Comparison of ENCODE assay signal across 20 cellular contexts in genomic region chr1:240508201-240508600, GRCh38.
DNase-seq lines count a peak whose midpoint lies in the region; ATAC-seq, FAIRE-seq and TF ChIP-seq lines count a peak whose summit lies in the region.
"Had no signal": no experiment of that assay in that cellular context is flagged by ENCODE, and none has a peak within 500 bp of the region (broad histone marks: within the 10 kb centered on the region; RNA-seq: fewer than 3 reads in every experiment).

No MANE protein-coding gene starts in this region.

- no peak overlapping the region for H3K4me3 Mint-ChIP-seq in H9
- H3K4me3 Mint-ChIP-seq: B cell; CD8-positive, alpha-beta T cell had no signal

- peak; percentile 57 for ATAC-seq in SK-N-SH treated with all-trans-retinoic acid at 6 μM for 48 hours
- ATAC-seq: CD8-positive, alpha-beta T cell; GM12878; HepG2 had no signal

- H3K27ac Mint-ChIP-seq in H9: no peak overlapping the region
- H3K27ac Mint-ChIP-seq: B cell; CD8-positive, alpha-beta T cell had no signal

- no peak overlapping the region for H3K9ac ChIP-seq in H9 (ENCODE audit: extremely low read depth, insufficient read length, low read length)
- H3K9ac ChIP-seq: BLaER1 treated with 17β-estradiol and CSF1 and Interleukin-3, amounts not matched to agents 10 nM and 100 nM had no signal

- no peak overlapping the region for H2BK15ac ChIP-seq in H9 (ENCODE audit: low read depth, low read length)

- no peaks in the 10 kb centered on the region for H3K79me2 ChIP-seq in H9 (ENCODE audit: insufficient read depth, low read length)

- no peak overlapping the region for H3K14ac ChIP-seq in H9 (ENCODE audit: insufficient read depth, low read length)

- H3K27me3 ChIP-seq in H9 (ENCODE audit: insufficient read depth, low read length): no peaks in the 10 kb centered on the region
- H3K27me3 ChIP-seq: BLaER1 treated with 17β-estradiol and CSF1 and Interleukin-3, amounts not matched to agents 10 nM and 100 nM had no signal

- H2AFZ ChIP-seq in H9 (ENCODE audit: low read length): no peak overlapping the region

- H3K23ac ChIP-seq in H9 (ENCODE audit: insufficient read length, low read depth, low read length): no peak overlapping the region

- no peak overlapping the region for H4K91ac ChIP-seq in H9 (ENCODE audit: insufficient read length, low read depth, low read length)

- H2BK5ac ChIP-seq in H9 (ENCODE audit: insufficient read length, low read length): no peak overlapping the region

- H3K27ac ChIP-seq in H9 (ENCODE audit: insufficient read length, low read depth, low read length): no peak overlapping the region
- H3K27ac ChIP-seq: BLaER1 treated with 17β-estradiol and CSF1 and Interleukin-3, amounts not matched to agents 10 nM and 100 nM had no signal

- H3K4me1 ChIP-seq in H9 (ENCODE audit: insufficient read depth, low read length): no peaks in the 10 kb centered on the region

- H2BK20ac ChIP-seq in H9 (ENCODE audit: low read depth, low read length, poor library complexity, severe bottlenecking): no peak overlapping the region

- H3K9me3 Mint-ChIP-seq in H9: no peaks in the 10 kb centered on the region

- H3K18ac ChIP-seq in H9 (ENCODE audit: insufficient read length, low read depth, low read length): no peak overlapping the region

- no peak overlapping the region for H4K5ac ChIP-seq in H9 (ENCODE audit: insufficient read length, low read depth, low read length)

- no peak for DNase-seq in D721Med (ENCODE audit: insufficient read length, low spot score)
- DNase-seq in fibroblast of peridontal ligament (ENCODE audit: extremely low read depth): peak; percentile 40
- no peak for DNase-seq in mucosa of gallbladder (ENCODE audit: low spot score)
- DNase-seq in H9: no peak
- no peak for DNase-seq in NCI-H2171 (lab: John Stamatoyannopoulos, UW)
- no peak for DNase-seq in NCI-H2196 (lab: John Stamatoyannopoulos, UW; ENCODE audit: unreplicated experiment)
- DNase-seq: 8988T; Calu3; CD8-positive, alpha-beta T cell; DMS 273 treated with DMSO at 0.1 percent for 48 hours; DMS53; DND-41; GOT3; H7 had no signal

- H3K4me2 ChIP-seq in H9 (ENCODE audit: insufficient read depth, insufficient read length, low read length): no peak overlapping the region
- H3K4me2 ChIP-seq: BLaER1 treated with 17β-estradiol and CSF1 and Interleukin-3, amounts not matched to agents 10 nM and 100 nM had no signal

- H2BK120ac ChIP-seq in H9 (ENCODE audit: low read depth, low read length, poor library complexity, severe bottlenecking): no peak overlapping the region

- H3K79me1 ChIP-seq in H9 (ENCODE audit: insufficient read depth, low read depth, low read length, poor library complexity, severe bottlenecking): no peaks in the 10 kb centered on the region

- no peaks in the 10 kb centered on the region; the same call in none of the 2 replicates for H3K27me3 Mint-ChIP-seq in H9 (ENCODE audit: low read depth)
- H3K27me3 Mint-ChIP-seq: B cell had no signal

- FAIRE-seq in D721Med (lab: Jason Lieb, UNC) (peak; percentile 53), endometrium (lab: Jason Lieb, UNC) (peak; percentile 97)
- FAIRE-seq: GM12878, HepG2 had no signal

- no peak overlapping the region for H4K8ac ChIP-seq in H9 (replicated peaks; ENCODE audit: insufficient read length, low read depth, low read length)

- no peaks in the 10 kb centered on the region for H3K9me3 ChIP-seq in H9 (ENCODE audit: control insufficient read depth, low read depth, low read length)

- H3K4me1 Mint-ChIP-seq in H9: no peaks in the 10 kb centered on the region
- H3K4me1 Mint-ChIP-seq: B cell had no signal

- no peak overlapping the region for H2AK5ac ChIP-seq in H9 (ENCODE audit: insufficient read length, low read length)

- WGBS in H9 (ENCODE audit: extremely low coverage, insufficient read length, low lambda C conversion rate): no CpG with 5 or more reads among the region's 3 CpGs

- no peaks in the 10 kb centered on the region for H4K20me1 ChIP-seq in H9 (ENCODE audit: control insufficient read depth, insufficient read depth, insufficient read length)
- H4K20me1 ChIP-seq: BLaER1 treated with 17β-estradiol and CSF1 and Interleukin-3, amounts not matched to agents 10 nM and 100 nM had no signal

- H2BK12ac ChIP-seq in H9 (ENCODE audit: insufficient read length, low read depth, low read length): no peak overlapping the region

- no peaks in the 10 kb centered on the region for H3K23me2 ChIP-seq in H9 (ENCODE audit: insufficient read length, low read depth, low read length, poor library complexity, severe bottlenecking)

- H3T11ph ChIP-seq in H9 (ENCODE audit: low read length): no peak overlapping the region

- H3K4ac ChIP-seq in H9 (ENCODE audit: low read depth, low read length): no peak overlapping the region

- H3K36me3 Mint-ChIP-seq in H9 (ENCODE audit: insufficient read depth in 1 of 3, low read depth in 3 of 3): no peaks in the 10 kb centered on the region
- H3K36me3 Mint-ChIP-seq: CD8-positive, alpha-beta T cell had no signal

- no peak overlapping the region for H3K56ac ChIP-seq in H9 (ENCODE audit: insufficient read length, low read depth, low read length)

- TF ChIP-seq CTCF in D721Med (IDR thresholded peaks at IDR 0.05; ENCODE audit: insufficient read depth, missing control alignments) (no peak), H9 (conservative IDR thresholded peaks at IDR 0.05) (no peak)

TF ChIP-seq in SK-N-SH treated with all-trans-retinoic acid at 6 μM for 48 hours, 23 proteins besides CTCF, POLR2A, EP300 and RAD21:
- TF ChIP-seq ISL1 (CRISPR knock-in tag; IDR thresholded peaks at IDR 0.05): no peak
- no peak for TF ChIP-seq ARNTL (CRISPR knock-in tag; IDR thresholded peaks at IDR 0.05; ENCODE audit: borderline replicate concordance, low read depth)
- no peak for TF ChIP-seq ZNF70 (CRISPR knock-in tag; IDR thresholded peaks at IDR 0.05)
- no peak for TF ChIP-seq TOX (CRISPR knock-in tag; IDR thresholded peaks at IDR 0.05; ENCODE audit: borderline replicate concordance)
- no peak for TF ChIP-seq OSR1 (CRISPR knock-in tag; IDR thresholded peaks at IDR 0.05)
- TF ChIP-seq CREB5 (CRISPR knock-in tag; IDR thresholded peaks at IDR 0.05; ENCODE audit: low read depth): no peak
